In the genomic region with DNA sequence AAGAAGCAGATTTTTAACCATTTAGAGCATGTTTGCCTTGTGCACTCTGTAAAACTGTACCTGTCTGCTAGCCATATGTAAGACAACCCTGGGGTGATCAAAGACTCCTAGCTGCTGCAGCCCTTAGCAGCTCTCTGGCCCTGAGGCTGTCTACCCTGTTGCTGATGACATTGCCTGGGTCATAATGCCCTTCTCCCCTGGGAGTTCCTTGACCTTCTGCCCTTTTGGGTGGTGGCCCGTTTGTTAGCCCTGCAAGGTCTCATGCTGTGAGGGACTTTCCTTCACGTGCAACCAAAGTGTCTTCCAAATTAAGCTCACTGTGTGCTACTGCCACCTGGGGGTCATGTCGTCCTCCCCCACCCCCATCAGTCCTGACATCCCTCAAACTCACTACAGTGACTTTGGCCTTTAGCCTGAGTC, we compare ENCODE assay signal across 12 cellular contexts. TPM values are rescaled to one million over a fixed set of nuclear protein-coding genes. Genes with fewer than 3 reads are reported as not detected.
DNase-seq lines count a peak whose midpoint lies in the region; ATAC-seq, FAIRE-seq and TF ChIP-seq lines count a peak whose summit lies in the region.
"Had no signal": no experiment of that assay in that cellular context is flagged by ENCODE, and none has a peak within 500 bp of the region (broad histone marks: within the 10 kb centered on the region; RNA-seq: fewer than 3 reads in every experiment).

No MANE protein-coding gene starts in this region.

- FAIRE-seq in K562 (lab: Jason Lieb, UNC), result no peak
- FAIRE-seq: urothelium cell line had no signal

- peaks cover 9 to 15% of the 10 kb centered on the region in 2 donors for H3K9me3 Mint-ChIP-seq in natural killer cell
- peaks cover 19% of the 10 kb centered on the region for H3K9me3 Mint-ChIP-seq in activated naive CD8-positive, alpha-beta T cell treated with anti-CD3 and anti-CD28 coated beads, Interleukin-2, amount 50 U/mL, for 24 hours

- no peak overlapping the region for H3K4me3 Mint-ChIP-seq in natural killer cell
- no peak overlapping the region for H3K4me3 Mint-ChIP-seq in activated naive CD8-positive, alpha-beta T cell treated with anti-CD3 and anti-CD28 coated beads, Interleukin-2, amount 50 U/mL, for 24 hours
- H3K4me3 Mint-ChIP-seq: T-helper 2 cell treated with Interferon-gamma antibody and Interleukin-4, amounts not matched to agents 5 μg/mL and 100 μg/mL, for 36 hours had no signal

- BruUV-seq in K562 (replicated peaks; lab: Mats Ljungman, UMichigan), result no TSS peak

- in situ Hi-C loops in K562 (cut with MboI), result no loop called here

- intact Hi-C loops in K562 (cut with micrococcal nuclease), result no loop called here
- intact Hi-C loops in natural killer cell (cut with micrococcal nuclease), result no loop called here

- TF ChIP-seq CTCF in K562 (IDR thresholded peaks at IDR 0.05 in 2 of 3, conservative IDR thresholded peaks at IDR 0.05 in 1 of 3; ENCODE audit: insufficient read depth in 2 of 3, low read depth in 1 of 3, low read length in 3 of 3) (peak in 1 of 3 experiments; percentile 65; a peak in 2 of 6 replicates), osteoblast (IDR thresholded peaks at IDR 0.05; ENCODE audit: extremely low read depth, low read depth, low read length) (peak; percentile 15), natural killer cell (IDR thresholded peaks at IDR 0.05) (no peak)

- H2AFZ ChIP-seq in K562 (ENCODE audit: low read depth, low read length) (no peak overlapping the region), osteoblast (ENCODE audit: low read length) (no peak overlapping the region)

- H3K9me1 ChIP-seq in K562 (ENCODE audit: control insufficient read depth, insufficient read depth, low read length), result no peaks in the 10 kb centered on the region

- no peak overlapping the region for H3K9ac ChIP-seq in K562 (ENCODE audit: insufficient read depth in 1 of 2, low read depth in 2 of 2, low read length in 2 of 2)

- CTCF ChIA-PET in K562 (lab: Yijun Ruan, JAX; ENCODE audit: low intra/inter-chr PET ratio), result no interaction called here

- no peak for TF ChIP-seq RAD21 in K562 (CRISPR knock-in tag; conservative IDR thresholded peaks at IDR 0.05 in 1 of 2, IDR thresholded peaks at IDR 0.05 in 1 of 2)

- no peaks in the 10 kb centered on the region for H3K4me1 ChIP-seq in K562 (replicated peaks in 1 of 2; ENCODE audit: control insufficient read depth in 2 of 2, insufficient read depth in 2 of 2, low read length in 2 of 2)
- peaks cover 38% of the 10 kb centered on the region for H3K4me1 ChIP-seq in osteoblast (ENCODE audit: insufficient read depth, low read length)

- peak; percentile 60 for ATAC-seq in GM18870 (IDR thresholded peaks at IDR 0.05; ENCODE audit: unreplicated experiment)
- ATAC-seq in HG03354 (IDR thresholded peaks at IDR 0.05; ENCODE audit: poor library complexity, severe bottlenecking, unreplicated experiment), result peak; percentile 42
- ATAC-seq in K562, result peak; percentile 89
- no peak for ATAC-seq in natural killer cell
- no peak for ATAC-seq in activated naive CD8-positive, alpha-beta T cell treated with anti-CD3 and anti-CD28 coated beads, Interleukin-2, amount 50 U/mL, for 24 hours

- H4K20me1 ChIP-seq in K562 (replicated peaks; ENCODE audit: control insufficient read depth, insufficient read depth, low read length) (no peaks in the 10 kb centered on the region), osteoblast (ENCODE audit: insufficient read depth, low read length) (no peaks in the 10 kb centered on the region)

- H3K4me2 ChIP-seq in K562 (ENCODE audit: insufficient read depth, low read length) (no peak overlapping the region), osteoblast (ENCODE audit: insufficient read depth, low read length) (no peak overlapping the region)

- no peak for TF ChIP-seq EP300 in K562 (IDR thresholded peaks at IDR 0.05; ENCODE audit: low read length)

- H3K27ac ChIP-seq in K562 (ENCODE audit: extremely low read depth, low read depth, low read length) (no peak overlapping the region), osteoblast (ENCODE audit: low read depth, low read length) (no peak overlapping the region)

- peak in 2 of 4 experiments; percentile 52 to 65 for DNase-seq in K562 (ENCODE audit: extremely low read depth in 1 of 4, low spot score in 3 of 4)
- no peak for DNase-seq in osteoblast (ENCODE audit: insufficient read length, low spot score, missing footprints)
- DNase-seq in NCI-H345 treated with DMSO at 0.1 percent for 48 hours (lab: John Stamatoyannopoulos, UW; ENCODE audit: unreplicated experiment), result no peak
- no peak for DNase-seq in stimulated activated CD4-positive, alpha-beta T cell treated with anti-CD3 and anti-CD28 coated beads, Interleukin-4, amount 100 ng/mL, for 4 hours
- DNase-seq in natural killer cell, result no peak
- no peak for DNase-seq in activated naive CD8-positive, alpha-beta T cell treated with anti-CD3 and anti-CD28 coated beads, Interleukin-2, amount 50 U/mL, for 24 hours
- DNase-seq: mammary epithelial cell, NCI-H524 treated with DMSO at 0.1 percent for 48 hours had no signal

- H3K4me3 ChIP-seq in K562, result no peak overlapping the region
- H3K4me3 ChIP-seq in osteoblast (ENCODE audit: insufficient read depth, low read length), result no peak overlapping the region

- no peak for TF ChIP-seq POLR2A in K562 (conservative IDR thresholded peaks at IDR 0.05)

- no peak overlapping the region for H3K27ac Mint-ChIP-seq in natural killer cell
- H3K27ac Mint-ChIP-seq in activated naive CD8-positive, alpha-beta T cell treated with anti-CD3 and anti-CD28 coated beads, Interleukin-2, amount 50 U/mL, for 24 hours, result no peak overlapping the region
- H3K27ac Mint-ChIP-seq: T-helper 2 cell treated with Interferon-gamma antibody and Interleukin-4, amounts not matched to agents 5 μg/mL and 100 μg/mL, for 36 hours had no signal

- H3K27me3 ChIP-seq in K562 (ENCODE audit: control insufficient read depth in 2 of 2, insufficient read depth in 2 of 2, low read length in 2 of 2), result no peaks in the 10 kb centered on the region
- H3K27me3 ChIP-seq in osteoblast (ENCODE audit: insufficient read depth, low read length), result no peaks in the 10 kb centered on the region

- peaks cover 22% of the 10 kb centered on the region for H3K36me3 Mint-ChIP-seq in natural killer cell
- H3K36me3 Mint-ChIP-seq in activated naive CD8-positive, alpha-beta T cell treated with anti-CD3 and anti-CD28 coated beads, Interleukin-2, amount 50 U/mL, for 24 hours (ENCODE audit: low read depth), result no peaks in the 10 kb centered on the region

- H3K79me2 ChIP-seq in K562 (ENCODE audit: control insufficient read depth, insufficient read depth, low read length) (no peaks in the 10 kb centered on the region), osteoblast (ENCODE audit: insufficient read depth, low read length) (peaks cover 64% of the 10 kb centered on the region)

- no peaks in the 10 kb centered on the region for H3K4me1 Mint-ChIP-seq in natural killer cell
- no peaks in the 10 kb centered on the region for H3K4me1 Mint-ChIP-seq in activated naive CD8-positive, alpha-beta T cell treated with anti-CD3 and anti-CD28 coated beads, Interleukin-2, amount 50 U/mL, for 24 hours

- POLR2A ChIA-PET in K562 (lab: Yijun Ruan, JAX), result interaction anchor here (0.7 to 3.0 kb wide), 5 partner anchors 10 to 130 kb away, joined by 3 to 16 read pairs (median 5); no protein-coding TSS in a partner anchor

- H3K36me3 ChIP-seq in K562 (ENCODE audit: control insufficient read depth, insufficient read depth, low read length) (no peaks in the 10 kb centered on the region), osteoblast (ENCODE audit: insufficient read depth, low read length) (no peaks in the 10 kb centered on the region)

- H3K9me3 ChIP-seq in K562 (replicated peaks; ENCODE audit: control insufficient read depth, insufficient read depth, low read depth, low read length) (0 out of 2 replicates have a peak, but pooled peaks cover 6% of the 10 kb centered on the region), osteoblast (ENCODE audit: low read depth, low read length) (no peaks in the 10 kb centered on the region)

- H3K27me3 Mint-ChIP-seq in natural killer cell (ENCODE audit: low read depth in 2 of 2), result peaks cover 2 to 13% of the 10 kb centered on the region in 2 donors
- H3K27me3 Mint-ChIP-seq in activated naive CD8-positive, alpha-beta T cell treated with anti-CD3 and anti-CD28 coated beads, Interleukin-2, amount 50 U/mL, for 24 hours, result peaks cover 22% of the 10 kb centered on the region

- WGBS in K562 (ENCODE audit: insufficient coverage, low coverage, missing lambda C conversion rate), result 0% methylated on average over 3 of the region's 3 CpGs

RNA-seq across cellular contexts. Expression of gene GPC6, which starts 7.4 kb away (rescaled TPM):
- 0.09 and 0.14 TPM in 2 replicates for total RNA-seq in K562 (2011; cell fraction: chromatin; rRNA removed; ENCODE audit: low replicate concordance)
- 0.13 and 0.17 TPM in 2 replicates for total RNA-seq in K562 (2011; cell fraction: nucleolus; rRNA removed)
- 0.07 and 0.15 TPM in 2 replicates for total RNA-seq in K562 (2011; cell fraction: nucleoplasm; rRNA removed)
- total RNA-seq in K562 (2014; rRNA removed), result under 0.01 and 0.04 TPM in 2 replicates
- not detected in 2 replicates for total RNA-seq in K562 (2014; rRNA removed; fragmentation: Illumina TruSeq; extraction: Trizol)
- total RNA-seq in K562 (2015; rRNA removed; fragmentation: Illumina TruSeq; extraction: Trizol), result 0.04 TPM in 1 of 2 replicates, not detected in the other
- 0.07 and 0.20 TPM in 2 replicates for total RNA-seq in K562 (2021)
- 0.01 TPM in 1 of 2 replicates, not detected in the other for polyA plus RNA-seq in K562 (2011; rRNA removed)
- not detected in 2 replicates for polyA plus RNA-seq in K562 (2011; cell fraction: cytosol; rRNA removed)
- 0.10 TPM in 1 of 2 replicates, not detected in the other for polyA plus RNA-seq in K562 (2011; cell fraction: nucleus; rRNA removed)
- 0.01 TPM in 2 replicates for polyA plus RNA-seq in K562 (2012)
- not detected in 2 replicates for polyA plus RNA-seq in K562 (2014; fragmentation: Illumina TruSeq; extraction: Trizol)
- not detected for polyA plus RNA-seq in K562 (2014; fragmentation: Nextera tagmentation; extraction: Ambion mirVana)
- polyA plus RNA-seq in K562 (2014; rRNA removed), result 0.01 and 0.03 TPM in 2 replicates
- polyA minus RNA-seq in K562 (2011; rRNA and poly(A)+ RNA removed), result not detected in 2 replicates
- not detected in 2 replicates for polyA minus RNA-seq in K562 (2011; cell fraction: cytosol; rRNA and poly(A)+ RNA removed)
- 0.67 TPM in 1 of 2 replicates, not detected in the other for polyA minus RNA-seq in K562 (2011; cell fraction: nucleus; rRNA and poly(A)+ RNA removed)
- 77.8 and 98.1 TPM in 2 replicates for total RNA-seq in osteoblast
- total RNA-seq in natural killer cell, result not detected

Comparison
In these comparisons a context has a peak if more than half of its experiments do, and no peak if none do; other contexts are left out.
1. ATAC-seq: peak in GM18870 (single experiment), HG03354 (single experiment) and K562 (single experiment); none in natural killer cell (0 of 3) and activated naive CD8-positive, alpha-beta T cell treated with anti-CD3 and anti-CD28 coated beads, Interleukin-2, amount 50 U/mL, for 24 hours (single experiment).
2. RNA of gene GPC6, which starts 7.4 kb away (total RNA-seq): 77.8 to 98.1 TPM in osteoblast; under 0.01 to 0.20 TPM in K562 and not detected in natural killer cell; every median in the first group is over 10 times any median in the second.